34 cellular contexts compared by ENCODE assay signal in genomic region chrX:8204169-8204935, GRCh38. TPM values are rescaled to one million over a fixed set of nuclear protein-coding genes. Genes with fewer than 3 reads are reported as not detected.
"Had no signal": no experiment of that assay in that cellular context is flagged by ENCODE, and none has a peak within 500 bp of the region (broad histone marks: within the 10 kb centered on the region; RNA-seq: fewer than 3 reads in every experiment).

No MANE protein-coding gene starts in this region.

- H3K4me1 ChIP-seq: adrenal gland, body of pancreas, esophagus squamous epithelium, gastroesophageal sphincter, pancreas, prostate gland, uterus had no signal

- H3K4me3 ChIP-seq: adrenal gland, body of pancreas, esophagus squamous epithelium, gastroesophageal sphincter, hepatocyte, pancreas, prostate gland, skin epidermis, thoracic aorta, uterus had no signal

- H3K36me3 ChIP-seq: adrenal gland, esophagus squamous epithelium, gastroesophageal sphincter, pancreas, prostate gland, thoracic aorta, uterus, WERI-Rb-1 had no signal

- H3K27ac ChIP-seq: adrenal gland, body of pancreas, esophagus squamous epithelium, gastroesophageal sphincter, hepatocyte, pancreas, prostate gland, skin epidermis, thoracic aorta, uterus, WERI-Rb-1 had no signal

- H2AFZ ChIP-seq: hepatocyte had no signal

- FAIRE-seq: endothelial cell of umbilical vein had no signal

- H3K27me3 ChIP-seq: adrenal gland, body of pancreas, esophagus squamous epithelium, gastroesophageal sphincter, hepatocyte, pancreas, uterus had no signal

- H3K79me2 ChIP-seq: hepatocyte had no signal

- DNase-seq: activated CD4-positive, alpha-beta T cell treated with anti-CD3 and anti-CD28 coated beads for 48 hours; activated CD4-positive, alpha-beta T cell treated with anti-CD3 and anti-CD28 coated beads, Interleukin-2, amount 50 U/mL, for 48 hours; activated CD8-positive, alpha-beta memory T cell treated with anti-CD3 and anti-CD28 coated beads for 24 hours; activated effector memory CD4-positive, alpha-beta T cell treated with anti-CD3 and anti-CD28 coated beads, Interleukin-2, amount 50 U/mL, for 16 hours; activated naive CD4-positive, alpha-beta T cell treated with anti-CD3 and anti-CD28 coated beads for 36 hours; activated naive CD8-positive, alpha-beta T cell treated with anti-CD3 and anti-CD28 coated beads for 36 hours; adrenal gland; aorta; body of pancreas; cortex of kidney; esophagus squamous epithelium; kidney; naive thymus-derived CD8-positive, alpha-beta T cell; nucleus accumbens; pancreas; retina; stimulated activated CD4-positive, alpha-beta T cell treated with anti-CD3 and anti-CD28 coated beads, Interleukin-4, amount 100 ng/mL, for 24 hours; T-helper 9 cell; uterus; WERI-Rb-1 had no signal

- H3K9me3 ChIP-seq: adrenal gland, body of pancreas, esophagus squamous epithelium, gastroesophageal sphincter, pancreas, prostate gland, thoracic aorta, uterus had no signal

- H3K4me2 ChIP-seq: hepatocyte had no signal

- ATAC-seq: activated CD4-positive, CD25-positive, alpha-beta regulatory T cell treated with anti-CD3 and anti-CD28 coated beads, Interleukin-2, amount 50 U/mL, for 24 hours; body of pancreas; gastroesophageal sphincter; naive thymus-derived CD8-positive, alpha-beta T cell; pancreas; sciatic nerve; stimulated activated effector memory CD8-positive, alpha-beta T cell treated with anti-CD3 and anti-CD28 coated beads, Interleukin-12 subunit alpha, Interleukin-12 subunit beta, amount 100 ng/mL, for 72 hours had no signal

RNA-seq across cellular contexts. Expression of gene VCX2, which starts 33.3 kb away (rescaled TPM):
- total RNA-seq: activated naive CD4-positive, alpha-beta T cell treated with anti-CD3 and anti-CD28 coated beads for 36 hours; activated naive CD8-positive, alpha-beta T cell treated with anti-CD3 and anti-CD28 coated beads for 36 hours; adrenal gland; aorta; body of pancreas; cardiac septum; chondrocyte; endothelial cell of umbilical vein; esophagus squamous epithelium; gastroesophageal sphincter; hepatocyte; kidney; lower leg skin; naive thymus-derived CD8-positive, alpha-beta T cell; neural crest cell; pancreas; sciatic nerve; subcutaneous adipose tissue; thoracic aorta; uterus had no signal
